Comparison of ENCODE assay signal across 24 cellular contexts in the genomic region with DNA sequence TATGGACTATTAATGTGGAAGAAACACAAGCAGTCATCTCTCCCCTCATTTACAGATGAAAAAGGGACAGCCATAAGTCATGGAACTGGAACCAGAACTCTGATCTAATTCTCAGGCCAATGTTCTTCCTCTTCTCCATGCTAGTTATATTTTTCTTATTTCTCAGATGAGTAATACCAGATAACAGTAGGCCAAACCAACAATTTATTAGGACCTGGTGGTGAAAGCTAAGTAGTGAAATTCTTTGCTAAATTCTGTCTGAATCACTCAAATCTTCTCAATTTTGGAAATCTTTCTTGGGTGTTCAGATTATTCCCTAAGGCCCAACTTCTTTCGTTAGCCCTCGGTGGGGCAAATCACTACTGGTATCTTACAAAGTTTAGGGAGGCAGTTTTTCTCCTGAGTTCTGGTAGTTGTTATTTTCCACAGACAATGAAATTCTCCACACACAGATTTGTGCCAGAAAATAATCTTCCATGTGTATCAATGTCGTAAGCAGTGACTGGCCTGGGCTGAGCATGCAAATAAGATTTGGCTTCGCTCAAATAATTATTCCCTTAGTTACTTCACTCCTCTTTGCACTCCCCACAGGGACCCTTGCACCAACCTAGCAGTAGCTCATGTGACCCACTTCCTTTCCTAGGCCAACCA.
A peak's percentile ranks its signal among the peaks of the same experiment; 100 is the strongest.
DNase-seq lines count a peak whose midpoint lies in the region; ATAC-seq and TF ChIP-seq lines count a peak whose summit lies in the region.
"Had no signal": no experiment of that assay in that cellular context is flagged by ENCODE, and none has a peak within 500 bp of the region (broad histone marks: within the 10 kb centered on the region; RNA-seq: fewer than 3 reads in every experiment).

No MANE protein-coding gene starts in this region.

- H3K27ac ChIP-seq in smooth muscle cell (ENCODE audit: low read depth) = peak overlapping the region; percentile 85
- H3K27ac ChIP-seq: neural progenitor cell, vagina had no signal

- TF ChIP-seq CTCF in astrocyte of the spinal cord (IDR thresholded peaks at IDR 0.05; ENCODE audit: low read depth, low read length) = no peak
- TF ChIP-seq CTCF in smooth muscle cell (IDR thresholded peaks at IDR 0.05; ENCODE audit: borderline replicate concordance, insufficient read depth, poor library complexity, severe bottlenecking) = no peak
- no peak for TF ChIP-seq CTCF in GM20000 (IDR thresholded peaks at IDR 0.05; ENCODE audit: extremely low read depth, missing control alignments)

- H3F3A ChIP-seq in smooth muscle cell (ENCODE audit: low read depth) = peaks cover 18% of the 10 kb centered on the region

- H3K27me3 ChIP-seq in smooth muscle cell (ENCODE audit: low read depth) = no peaks in the 10 kb centered on the region
- H3K27me3 ChIP-seq: neural progenitor cell, vagina had no signal

- no peak overlapping the region for H2AFZ ChIP-seq in smooth muscle cell (ENCODE audit: low read depth)
- H2AFZ ChIP-seq: GM23338, neural progenitor cell had no signal

- in situ Hi-C loops in astrocyte of the spinal cord (cut with HindIII; ENCODE audit: low sequenced_read_pairs) = no loop called here

- no peaks in the 10 kb centered on the region for H4K20me1 ChIP-seq in smooth muscle cell (ENCODE audit: low read depth)

- no peak overlapping the region for H3K9ac ChIP-seq in smooth muscle cell (ENCODE audit: low read depth)
- H3K9ac ChIP-seq: neural progenitor cell had no signal

- H3K4me1 ChIP-seq in smooth muscle cell (ENCODE audit: low read depth) = no peaks in the 10 kb centered on the region
- H3K4me1 ChIP-seq: neural progenitor cell had no signal

- no peaks in the 10 kb centered on the region for H3K36me3 ChIP-seq in smooth muscle cell (ENCODE audit: low read depth)
- H3K36me3 ChIP-seq: neural progenitor cell, vagina had no signal

- H3K79me2 ChIP-seq in smooth muscle cell (ENCODE audit: low read depth) = no peaks in the 10 kb centered on the region

- no peaks in the 10 kb centered on the region for H3K9me3 ChIP-seq in smooth muscle cell (replicated peaks; ENCODE audit: low read depth)
- H3K9me3 ChIP-seq: mucosa of descending colon, vagina had no signal

- 72% methylated on average over 4 of the region's 4 CpGs for WGBS in smooth muscle cell (ENCODE audit: low lambda C conversion rate)

- peak; percentile 74 to 76 for ATAC-seq in left cardiac atrium
- ATAC-seq in HG03280 (IDR thresholded peaks at IDR 0.05; ENCODE audit: unreplicated experiment) = no peak
- ATAC-seq in HG03175 (IDR thresholded peaks at IDR 0.05; ENCODE audit: unreplicated experiment) = no peak
- no peak for ATAC-seq in GM18511 (IDR thresholded peaks at IDR 0.05; ENCODE audit: unreplicated experiment)
- ATAC-seq: GM12878, GM23338, left lobe of liver, mucosa of descending colon, PC-3 had no signal

- H3K4me3 ChIP-seq in astrocyte of the spinal cord (ENCODE audit: low read depth, low read length) = no peak overlapping the region
- no peak overlapping the region for H3K4me3 ChIP-seq in smooth muscle cell
- H3K4me3 ChIP-seq: GM12878, GM23338, mucosa of descending colon, neural progenitor cell, vagina had no signal

- intact Hi-C loops in left cardiac atrium (cut with DNase I) = no loop called here

- H3K4me2 ChIP-seq in smooth muscle cell = peak overlapping the region; percentile 34
- H3K4me2 ChIP-seq: GM23338, neural progenitor cell had no signal

- DNase-seq in EH (ENCODE audit: low read depth) (peak; percentile 55), astrocyte of the spinal cord (ENCODE audit: low read depth, low spot score) (peak; percentile 43), left cardiac atrium (peak; percentile 39), smooth muscle cell (lab: John Stamatoyannopoulos, UW; ENCODE audit: unreplicated experiment) (no peak), GM20000 (ENCODE audit: low spot score) (no peak)
- DNase-seq: activated CD4-positive, alpha-beta T cell treated with anti-CD3 and anti-CD28 coated beads, Interleukin-2, amount 10 ng/mL, durations not matched to agents 24 days and 14 days; activated naive CD8-positive, alpha-beta T cell treated with anti-CD3 and anti-CD28 coated beads for 36 hours; CD4-positive, CD25-positive, alpha-beta regulatory T cell; DMS153; GF-D8; KBM-7; mucosa of descending colon; MV-4-11; NCI-H1694 treated with DMSO at 0.1 percent for 48 hours; NCI-H774; PC-3 had no signal

Comparison
In these comparisons a context has a peak if more than half of its experiments do, and no peak if none do; other contexts are left out.
1. DNase-seq: peak in EH (single experiment), astrocyte of the spinal cord (single experiment) and left cardiac atrium (single experiment); none in smooth muscle cell (single experiment) and GM20000 (single experiment).
2. ATAC-seq: peak in left cardiac atrium (2 of 2); none in HG03280 (single experiment), HG03175 (single experiment) and GM18511 (single experiment).